11 cellular contexts compared by ENCODE assay signal in the genomic region with DNA sequence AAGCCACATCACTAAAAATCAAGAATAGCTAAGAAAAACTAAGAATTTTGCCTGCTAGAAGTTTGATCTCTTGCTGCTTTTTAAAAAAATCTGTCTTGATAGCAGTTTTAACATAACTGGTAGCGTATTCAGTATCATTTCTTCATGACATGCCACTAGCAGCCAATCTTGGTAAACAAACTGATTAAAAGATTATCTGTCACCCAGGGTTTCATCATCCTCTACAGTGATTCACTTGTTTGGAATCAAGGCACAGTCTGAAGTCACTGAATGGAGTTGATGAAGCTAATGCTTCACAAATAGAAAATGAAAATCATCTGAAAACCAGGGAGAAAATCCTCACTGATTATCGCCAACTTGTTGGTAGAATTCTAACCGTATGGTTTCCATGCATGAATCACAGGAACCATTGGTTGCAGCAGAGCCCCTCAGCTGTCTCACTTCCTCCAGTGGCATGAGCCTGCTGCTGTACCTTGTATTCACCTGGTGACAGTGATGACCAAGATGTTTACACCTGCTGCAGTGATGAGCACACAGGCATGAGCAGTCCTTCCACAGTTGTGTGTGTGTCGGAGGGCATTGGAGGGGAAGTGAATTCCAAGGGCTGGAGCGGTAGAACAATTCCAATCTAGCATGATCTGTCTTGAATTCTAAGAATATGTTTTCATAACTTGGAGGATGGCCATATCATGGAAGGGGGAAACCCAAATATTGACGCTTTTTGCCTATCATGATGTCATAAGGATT.
A peak's percentile ranks its signal among the peaks of the same experiment; 100 is the strongest.
DNase-seq lines count a peak whose midpoint lies in the region; ATAC-seq, FAIRE-seq and TF ChIP-seq lines count a peak whose summit lies in the region.
"Had no signal": no experiment of that assay in that cellular context is flagged by ENCODE, and none has a peak within 500 bp of the region (broad histone marks: within the 10 kb centered on the region; RNA-seq: fewer than 3 reads in every experiment).

No MANE protein-coding gene starts in this region.

- H3K4me2 ChIP-seq in endothelial cell of umbilical vein (ENCODE audit: insufficient read depth, low read length), result no peak overlapping the region

- TF ChIP-seq CTCF in endothelial cell of umbilical vein (IDR thresholded peaks at IDR 0.05; ENCODE audit: extremely low read depth in 1 of 2, insufficient read depth in 1 of 2, low read depth in 1 of 2, low read length in 2 of 2) (no peak), psoas muscle (IDR thresholded peaks at IDR 0.05) (no peak), endodermal cell (conservative IDR thresholded peaks at IDR 0.05) (no peak)

- no peaks in the 10 kb centered on the region for H3K79me2 ChIP-seq in endothelial cell of umbilical vein (ENCODE audit: control insufficient read depth, insufficient read depth, low read length)

- intact Hi-C loops in endothelial cell of umbilical vein (cut with micrococcal nuclease), result no loop called here
- intact Hi-C loops in psoas muscle (cut with DNase I), result loop anchor here (5.0 to 10.0 kb wide), 2 partner anchors 83 to 195 kb away; no protein-coding TSS in a partner anchor

- no peaks in the 10 kb centered on the region for H3K9me3 Mint-ChIP-seq in endodermal cell
- H3K9me3 Mint-ChIP-seq: neural crest cell had no signal

- H3K4me3 Mint-ChIP-seq in endodermal cell, result no peak overlapping the region
- H3K4me3 Mint-ChIP-seq: neural crest cell had no signal

- H3K27me3 ChIP-seq in endothelial cell of umbilical vein (ENCODE audit: control insufficient read depth in 2 of 2, insufficient read depth in 2 of 2, low read length in 2 of 2) (no peaks in the 10 kb centered on the region), psoas muscle (ENCODE audit: insufficient read depth in 3 of 3, low read length in 2 of 3) (no peaks in the 10 kb centered on the region), endodermal cell (ENCODE audit: control insufficient read depth, insufficient read depth, low read length, poor library complexity, severe bottlenecking) (no peaks in the 10 kb centered on the region)

- TF ChIP-seq POLR2A in endothelial cell of umbilical vein (IDR thresholded peaks at IDR 0.05; ENCODE audit: low read depth, low read length), result no peak

- H3K9me3 ChIP-seq in endothelial cell of umbilical vein (replicated peaks; ENCODE audit: control insufficient read depth, insufficient read depth, low read length) (no peaks in the 10 kb centered on the region), psoas muscle (no peaks in the 10 kb centered on the region), endodermal cell (ENCODE audit: control insufficient read depth, low read length) (no peaks in the 10 kb centered on the region)

- H3K27me3 Mint-ChIP-seq in endodermal cell (ENCODE audit: insufficient read depth), result no peaks in the 10 kb centered on the region

- H3K4me3 ChIP-seq in endothelial cell of umbilical vein (replicated peaks in 1 of 3; ENCODE audit: insufficient read depth in 1 of 3, low read depth in 1 of 3, low read length in 3 of 3) (no peak overlapping the region), psoas muscle (peak overlapping the region; percentile 19), endodermal cell (ENCODE audit: low read length) (no peak overlapping the region)

- no peaks in the 10 kb centered on the region for H3K9me1 ChIP-seq in endothelial cell of umbilical vein (replicated peaks; ENCODE audit: control insufficient read depth, extremely low read depth, insufficient read depth, low read length)

- H3K4me1 ChIP-seq in endothelial cell of umbilical vein (ENCODE audit: control insufficient read depth, extremely low read depth, insufficient read depth, low read length) (peaks cover 29% of the 10 kb centered on the region), psoas muscle (peaks cover 77% of the 10 kb centered on the region), endodermal cell (ENCODE audit: control insufficient read depth, insufficient read depth, low read length) (peaks cover 2% of the 10 kb centered on the region)

- no peaks in the 10 kb centered on the region for H3K36me3 Mint-ChIP-seq in endodermal cell (ENCODE audit: low read depth)

- WGBS in psoas muscle, 3 donors, result 40 to 53% (median 43%) methylated on average over 6 of the region's 6 CpGs
- WGBS in endodermal cell (ENCODE audit: insufficient coverage in 1 of 2, insufficient read length in 1 of 2), 2 experiments, result 91 to 96% methylated on average over 5 to 6 of the region's 6 CpGs

- CTCF ChIA-PET in endothelial cell of umbilical vein (lab: Charles Lee), result interaction anchor here (0.9 kb wide), 1 partner anchor 11 kb away, joined by 3 read pairs; no protein-coding TSS in a partner anchor

- H3K4me1 Mint-ChIP-seq in endodermal cell, result peaks cover 4% of the 10 kb centered on the region
- H3K4me1 Mint-ChIP-seq: neural crest cell had no signal

- H3K9ac ChIP-seq in endothelial cell of umbilical vein (replicated peaks; ENCODE audit: extremely low read depth, insufficient read depth, low read length) (no peak overlapping the region), endodermal cell (ENCODE audit: extremely low read depth, low read length, poor library complexity, severe bottlenecking) (no peak overlapping the region)

- dilution Hi-C loops in endothelial cell of umbilical vein (cut with MboI; ENCODE audit: extremely low pct_ligation_motif_present, low sequenced_read_pairs), result no loop called here

- peak overlapping the region; percentile 6 for H2AFZ ChIP-seq in endothelial cell of umbilical vein (ENCODE audit: low read depth, low read length)

- POLR2A ChIA-PET in endothelial cell of umbilical vein (lab: Charles Lee), result no interaction called here

- no peaks in the 10 kb centered on the region for H3K36me3 ChIP-seq in endothelial cell of umbilical vein (ENCODE audit: control insufficient read depth in 2 of 2, extremely low read depth in 1 of 2, insufficient read depth in 2 of 2, low read length in 2 of 2)
- no peaks in the 10 kb centered on the region for H3K36me3 ChIP-seq in psoas muscle (ENCODE audit: insufficient read depth in 1 of 2, low read depth in 1 of 2)
- H3K36me3 ChIP-seq in endodermal cell (ENCODE audit: control insufficient read depth, insufficient read depth, low read length), result no peaks in the 10 kb centered on the region

- DNase-seq in D341Med (ENCODE audit: low spot score) (peak; percentile 42), LoVo (ENCODE audit: low spot score) (peak; percentile 54), endothelial cell of umbilical vein (ENCODE audit: low read depth, low spot score) (peak; percentile 40), psoas muscle (peak in 1 of 2 donors; percentile 50), NCI-H2196 (lab: John Stamatoyannopoulos, UW; ENCODE audit: unreplicated experiment) (no peak), endodermal cell (no peak)
- no peak for DNase-seq in activated CD8-positive, alpha-beta memory T cell treated with anti-CD3 and anti-CD28 coated beads, Interleukin-2, amount 50 U/mL, for 4 hours
- DNase-seq: NCI-H1105, SHP77 treated with DMSO at 0.1 percent for 48 hours had no signal

- H3K27ac ChIP-seq in endothelial cell of umbilical vein (ENCODE audit: insufficient read depth, low read depth, low read length) (no peak overlapping the region), psoas muscle (peak overlapping the region; percentile 92), endodermal cell (ENCODE audit: low read depth, low read length) (no peak overlapping the region)

- BruUV-seq in endothelial cell of umbilical vein (replicated peaks; lab: Mats Ljungman, UMichigan), result no TSS peak

- no peak for FAIRE-seq in endothelial cell of umbilical vein (lab: Jason Lieb, UNC)

- ATAC-seq in psoas muscle (peak; percentile 83 to 89 (median 86)), GM18519 (IDR thresholded peaks at IDR 0.05; ENCODE audit: low FRiP score, unreplicated experiment) (no peak)

- no peaks in the 10 kb centered on the region for H4K20me1 ChIP-seq in endothelial cell of umbilical vein (replicated peaks; ENCODE audit: control insufficient read depth, extremely low read depth, insufficient read depth, low read length)

- no peak overlapping the region for H3K27ac Mint-ChIP-seq in endodermal cell

TF ChIP-seq in endothelial cell of umbilical vein, 7 proteins besides CTCF, POLR2A, EP300 and RAD21:
- TF ChIP-seq, protein P1, sequence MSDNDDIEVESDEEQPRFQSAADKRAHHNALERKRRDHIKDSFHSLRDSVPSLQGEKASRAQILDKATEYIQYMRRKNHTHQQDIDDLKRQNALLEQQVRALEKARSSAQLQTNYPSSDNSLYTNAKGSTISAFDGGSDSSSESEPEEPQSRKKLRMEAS (IDR thresholded peaks at IDR 0.05; ENCODE audit: insufficient read depth, insufficient read length), result no peak
- TF ChIP-seq MYC (IDR thresholded peaks at IDR 0.05; ENCODE audit: low read depth, low read length), result no peak
- TF ChIP-seq POLR2AphosphoS5 (IDR thresholded peaks at IDR 0.05; ENCODE audit: insufficient read depth, low read depth, low read length), result no peak
- no peak for TF ChIP-seq EZH2 (IDR thresholded peaks at IDR 0.05; ENCODE audit: borderline replicate concordance, low read depth, low read length, severe bottlenecking)
- TF ChIP-seq JUN (IDR thresholded peaks at IDR 0.05; ENCODE audit: borderline replicate concordance, insufficient read depth, insufficient read length, low read depth), result no peak
- TF ChIP-seq FOS (IDR thresholded peaks at IDR 0.05; ENCODE audit: borderline replicate concordance, insufficient read depth, low read length), result no peak
- no peak for TF ChIP-seq GATA2 (IDR thresholded peaks at IDR 0.05; ENCODE audit: insufficient read depth, insufficient read length, low read depth, low read length)

Comparison
In these comparisons a context has a peak if more than half of its experiments do, and no peak if none do; other contexts are left out.
1. DNase-seq: peak in D341Med (single experiment), LoVo (single experiment) and endothelial cell of umbilical vein (single experiment); none in NCI-H2196 (single experiment), endodermal cell (single experiment) and activated CD8-positive, alpha-beta memory T cell treated with anti-CD3 and anti-CD28 coated beads, Interleukin-2, amount 50 U/mL, for 4 hours (single experiment).